ENCODE assay signal across 28 cellular contexts in the genomic region with DNA sequence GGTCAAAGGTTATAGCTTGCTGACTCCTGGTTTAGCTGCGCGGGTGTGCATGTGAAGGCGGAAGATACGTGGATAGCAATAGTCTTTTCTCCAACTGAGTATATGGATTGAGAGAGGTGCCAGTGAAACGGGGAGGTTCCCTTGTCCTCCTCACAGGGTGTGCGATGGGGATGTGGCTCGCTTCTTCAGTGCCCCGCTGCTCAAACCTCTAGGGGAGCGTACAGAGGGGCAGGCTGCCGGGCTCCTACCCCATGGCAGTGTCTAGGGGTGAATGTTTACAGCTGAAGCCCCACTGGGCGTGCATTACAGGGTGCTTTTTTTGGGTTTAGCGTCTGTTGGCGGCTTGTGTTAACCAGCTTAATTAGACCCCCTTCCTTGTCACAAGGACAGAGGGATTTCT.
"Had no signal": no experiment of that assay in that cellular context is flagged by ENCODE, and none has a peak within 500 bp of the region (broad histone marks: within the 10 kb centered on the region; RNA-seq: fewer than 3 reads in every experiment).

No MANE protein-coding gene starts in this region.

- H3K4me3 Mint-ChIP-seq: stimulated activated effector memory CD8-positive, alpha-beta T cell treated with anti-CD3 and anti-CD28 coated beads, Interleukin-12 subunit alpha, Interleukin-12 subunit beta, amount 100 ng/mL, for 72 hours; stimulated activated memory B cell treated with anti-CD40 and anti-IgM and Interleukin-4, amounts not matched to agents 10 μg/mL and 1 μg/mL and 100 μg/mL, for 72 hours; stimulated activated naive B cell treated with anti-CD40 and anti-IgM and Interleukin-4, amounts not matched to agents 10 μg/mL and 1 μg/mL and 100 μg/mL, for 72 hours; stimulated activated naive CD8-positive, alpha-beta T cell treated with anti-CD3 and anti-CD28 coated beads, Interleukin-15, amount 100 ng/mL, for 72 hours; stimulated activated naive CD8-positive, alpha-beta T cell treated with anti-CD3 and anti-CD28 coated beads, Interleukin-15, Interleukin-2, amounts not matched to agents 100 ng/mL and 50 ng/mL, for 24 hours; type B pancreatic cell had no signal

- H3K4me1 Mint-ChIP-seq: stimulated activated effector memory CD8-positive, alpha-beta T cell treated with anti-CD3 and anti-CD28 coated beads, Interleukin-12 subunit alpha, Interleukin-12 subunit beta, amount 100 ng/mL, for 72 hours; stimulated activated memory B cell treated with anti-CD40 and anti-IgM and Interleukin-4, amounts not matched to agents 10 μg/mL and 1 μg/mL and 100 μg/mL, for 72 hours; stimulated activated naive B cell treated with anti-CD40 and anti-IgM and Interleukin-4, amounts not matched to agents 10 μg/mL and 1 μg/mL and 100 μg/mL, for 72 hours; stimulated activated naive CD8-positive, alpha-beta T cell treated with anti-CD3 and anti-CD28 coated beads, Interleukin-15, amount 100 ng/mL, for 72 hours had no signal

- H3K9me3 Mint-ChIP-seq: type B pancreatic cell had no signal

- H3K27me3 ChIP-seq: stomach, suprapubic skin, testis, thyroid gland, tibial artery, tibial nerve, transverse colon, upper lobe of left lung, upper lobe of right lung, uterus, vagina had no signal

- DNase-seq: stimulated activated CD4-positive, alpha-beta T cell treated with anti-CD3 and anti-CD28 coated beads, Interleukin-2, amount 100 ng/mL, for 48 hours; stimulated activated CD4-positive, alpha-beta T cell treated with anti-CD3 and anti-CD28 coated beads, Interleukin-4, amount 100 ng/mL, for 1 hour; stimulated activated CD4-positive, alpha-beta T cell treated with anti-CD3 and anti-CD28 coated beads, Interleukin-4, amount 100 ng/mL, for 24 hours; stimulated activated CD4-positive, alpha-beta T cell treated with anti-CD3 and anti-CD28 coated beads, Interleukin-4, amount 100 ng/mL, for 4 hours; stimulated activated CD8-positive, alpha-beta memory T cell treated with anti-CD3 and anti-CD28 coated beads, Interleukin-4, amount 100 ng/mL, for 48 hours; stimulated activated naive B cell treated with anti-CD40 and anti-IgM and Interleukin-4, amounts not matched to agents 10 μg/mL and 1 μg/mL and 100 μg/mL, for 72 hours; stimulated activated naive CD4-positive, alpha-beta T cell; stimulated activated naive CD4-positive, alpha-beta T cell treated with Interleukin-2 at 50 U/mL for 16 hours; stimulated activated naive CD8-positive, alpha-beta T cell treated with anti-CD3 and anti-CD28 coated beads, Interleukin-15, amount 100 ng/mL, for 72 hours; stimulated activated naive CD8-positive, alpha-beta T cell treated with anti-CD3 and anti-CD28 coated beads, Interleukin-15, Interleukin-2, amounts not matched to agents 100 U/mL and 50 U/mL, for 24 hours; stomach; substantia nigra; testis; thyroid gland; tibial artery; transverse colon; trophoblast cell; upper lobe of right lung; uterus had no signal

- H3K9me3 ChIP-seq: stomach, suprapubic skin, testis, thoracic aorta, thyroid gland, tibial artery, transverse colon, upper lobe of left lung, upper lobe of right lung, uterus, vagina had no signal

- H3K4me3 ChIP-seq: stomach, suprapubic skin, thoracic aorta, thyroid gland, tibial artery, tibial nerve, transverse colon, upper lobe of left lung, upper lobe of right lung, uterus, vagina had no signal

- H3K27ac Mint-ChIP-seq: stimulated activated effector memory CD8-positive, alpha-beta T cell treated with anti-CD3 and anti-CD28 coated beads, Interleukin-12 subunit alpha, Interleukin-12 subunit beta, amount 100 ng/mL, for 72 hours; stimulated activated memory B cell treated with anti-CD40 and anti-IgM and Interleukin-4, amounts not matched to agents 10 μg/mL and 1 μg/mL and 100 μg/mL, for 72 hours; stimulated activated naive B cell treated with anti-CD40 and anti-IgM and Interleukin-4, amounts not matched to agents 10 μg/mL and 1 μg/mL and 100 μg/mL, for 72 hours; stimulated activated naive CD8-positive, alpha-beta T cell treated with anti-CD3 and anti-CD28 coated beads, Interleukin-15, amount 100 ng/mL, for 72 hours; stimulated activated naive CD8-positive, alpha-beta T cell treated with anti-CD3 and anti-CD28 coated beads, Interleukin-15, Interleukin-2, amounts not matched to agents 100 ng/mL and 50 ng/mL, for 24 hours; type B pancreatic cell had no signal

- H3K27ac ChIP-seq: stomach, suprapubic skin, testis, thoracic aorta, thyroid gland, tibial artery, tibial nerve, transverse colon, upper lobe of left lung, upper lobe of right lung, uterus, vagina had no signal

- H3K4me1 ChIP-seq: stomach, suprapubic skin, testis, thyroid gland, tibial artery, tibial nerve, upper lobe of left lung, upper lobe of right lung, uterus, vagina had no signal

- H3K27me3 Mint-ChIP-seq: stimulated activated memory B cell treated with anti-CD40 and anti-IgM and Interleukin-4, amounts not matched to agents 10 μg/mL and 1 μg/mL and 100 μg/mL, for 72 hours; stimulated activated naive B cell treated with anti-CD40 and anti-IgM and Interleukin-4, amounts not matched to agents 10 μg/mL and 1 μg/mL and 100 μg/mL, for 72 hours; type B pancreatic cell had no signal

- H3K36me3 ChIP-seq: stomach, suprapubic skin, thoracic aorta, thyroid gland, tibial artery, tibial nerve, transverse colon, upper lobe of left lung, upper lobe of right lung, uterus, vagina had no signal

- H3K36me3 Mint-ChIP-seq: stimulated activated effector memory CD8-positive, alpha-beta T cell treated with anti-CD3 and anti-CD28 coated beads, Interleukin-12 subunit alpha, Interleukin-12 subunit beta, amount 100 ng/mL, for 72 hours; stimulated activated memory B cell treated with anti-CD40 and anti-IgM and Interleukin-4, amounts not matched to agents 10 μg/mL and 1 μg/mL and 100 μg/mL, for 72 hours; stimulated activated naive B cell treated with anti-CD40 and anti-IgM and Interleukin-4, amounts not matched to agents 10 μg/mL and 1 μg/mL and 100 μg/mL, for 72 hours; type B pancreatic cell had no signal
